ENCODE assay signal across 11 cellular contexts in the genomic region with DNA sequence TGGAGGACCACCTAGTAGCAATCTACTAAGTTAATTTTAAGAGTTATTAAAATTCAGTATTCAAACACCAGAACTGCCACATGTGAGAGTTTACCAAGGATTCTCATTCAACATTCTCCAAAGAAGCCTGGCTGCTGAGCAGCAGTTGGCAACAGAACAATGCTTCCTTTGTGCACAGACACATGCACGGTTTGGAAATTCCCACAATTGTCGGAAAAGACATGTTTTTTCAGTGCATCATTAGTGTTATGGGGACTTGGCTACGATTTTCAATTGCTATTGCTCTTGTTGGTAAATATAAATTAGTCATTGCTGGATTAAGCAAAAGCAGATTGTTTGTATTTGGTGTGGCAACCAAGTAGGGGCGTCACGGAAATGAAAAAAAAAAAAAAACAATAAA. TPM values are rescaled to one million over a fixed set of nuclear protein-coding genes. Genes with fewer than 3 reads are reported as not detected.
DNase-seq lines count a peak whose midpoint lies in the region; TF ChIP-seq lines count a peak whose summit lies in the region.
"Had no signal": no experiment of that assay in that cellular context is flagged by ENCODE, and none has a peak within 500 bp of the region (broad histone marks: within the 10 kb centered on the region; RNA-seq: fewer than 3 reads in every experiment).

No MANE protein-coding gene starts in this region.

- TF ChIP-seq CTCF in GM20000 (IDR thresholded peaks at IDR 0.05; ENCODE audit: extremely low read depth, missing control alignments), result no peak

- DNase-seq in NCI-H1048 (lab: John Stamatoyannopoulos, UW), result peak; percentile 39
- peak; percentile 30 for DNase-seq in cerebellum (ENCODE audit: low spot score)
- DNase-seq in hippocampal formation (lab: John Stamatoyannopoulos, UW), result peak; percentile 61 to 85
- DNase-seq in stromal cell of bone marrow (ENCODE audit: low read depth), result peak; percentile 62
- DNase-seq in cortex of kidney (lab: John Stamatoyannopoulos, UW), result no peak
- DNase-seq in hepatic stellate cell (ENCODE audit: low spot score), result no peak
- no peak for DNase-seq in GM20000 (ENCODE audit: low spot score)
- DNase-seq: DMS53; GOT3; stimulated activated CD4-positive, alpha-beta T cell treated with anti-CD3 and anti-CD28 coated beads, Interleukin-15, amount 100 ng/mL, for 24 hours; stimulated activated naive CD4-positive, alpha-beta T cell had no signal

RNA-seq across cellular contexts. Expression of gene ST8SIA1, which starts 22.2 kb away (rescaled TPM):
- total RNA-seq in cerebellum, result 67.5 TPM

Comparison
In these comparisons a context has a peak if more than half of its experiments do, and no peak if none do; other contexts are left out.
1. DNase-seq: peak in NCI-H1048 (single experiment), cerebellum (single experiment), hippocampal formation (2 of 2) and stromal cell of bone marrow (single experiment); none in cortex of kidney (single experiment), hepatic stellate cell (single experiment) and GM20000 (single experiment).